ENCODE assay signal across 1 cellular context in genomic region chr5:128538249-128539037, GRCh38.
TF ChIP-seq lines count a peak whose summit lies in the region.

No MANE protein-coding gene starts in this region.

TF ChIP-seq in HEK293, 187 proteins besides CTCF, POLR2A, EP300 and RAD21 (continued from another document and continues in another):
- TF ChIP-seq, protein P1, sequence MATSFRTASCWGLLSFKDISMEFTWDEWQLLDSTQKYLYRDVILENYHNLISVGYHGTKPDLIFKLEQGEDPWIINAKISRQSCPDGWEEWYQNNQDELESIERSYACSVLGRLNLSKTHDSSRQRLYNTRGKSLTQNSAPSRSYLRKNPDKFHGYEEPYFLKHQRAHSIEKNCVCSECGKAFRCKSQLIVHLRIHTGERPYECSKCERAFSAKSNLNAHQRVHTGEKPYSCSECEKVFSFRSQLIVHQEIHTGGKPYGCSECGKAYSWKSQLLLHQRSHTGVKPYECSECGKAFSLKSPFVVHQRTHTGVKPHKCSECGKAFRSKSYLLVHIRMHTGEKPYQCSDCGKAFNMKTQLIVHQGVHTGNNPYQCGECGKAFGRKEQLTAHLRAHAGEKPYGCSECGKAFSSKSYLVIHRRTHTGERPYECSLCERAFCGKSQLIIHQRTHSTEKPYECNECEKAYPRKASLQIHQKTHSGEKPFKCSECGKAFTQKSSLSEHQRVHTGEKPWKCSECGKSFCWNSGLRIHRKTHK (tag by site-specific recombination; IDR thresholded peaks at IDR 0.05): no peak
- peak; percentile 39; the same call in 1 of the 2 replicates for TF ChIP-seq ZNF629 (tag by site-specific recombination; IDR thresholded peaks at IDR 0.05)
- peak; percentile 74; the same call in 1 of the 2 replicates for TF ChIP-seq ZNF692 (tag by site-specific recombination; IDR thresholded peaks at IDR 0.05)
- no peak; the same call in 1 of the 2 replicates for TF ChIP-seq ZNF138 (tag by site-specific recombination; IDR thresholded peaks at IDR 0.05; ENCODE audit: borderline replicate concordance)
- peak; percentile 83 for TF ChIP-seq GLIS2 (tag by site-specific recombination; IDR thresholded peaks at IDR 0.05)
- peak; percentile 78 for TF ChIP-seq BCL11A (tag by site-specific recombination; IDR thresholded peaks at IDR 0.05; ENCODE audit: low read depth)
- TF ChIP-seq ZNF423 (tag by site-specific recombination; IDR thresholded peaks at IDR 0.05): 0 out of 2 replicates have a peak, but pooled peaks have one; percentile 56
- TF ChIP-seq, protein P2, sequence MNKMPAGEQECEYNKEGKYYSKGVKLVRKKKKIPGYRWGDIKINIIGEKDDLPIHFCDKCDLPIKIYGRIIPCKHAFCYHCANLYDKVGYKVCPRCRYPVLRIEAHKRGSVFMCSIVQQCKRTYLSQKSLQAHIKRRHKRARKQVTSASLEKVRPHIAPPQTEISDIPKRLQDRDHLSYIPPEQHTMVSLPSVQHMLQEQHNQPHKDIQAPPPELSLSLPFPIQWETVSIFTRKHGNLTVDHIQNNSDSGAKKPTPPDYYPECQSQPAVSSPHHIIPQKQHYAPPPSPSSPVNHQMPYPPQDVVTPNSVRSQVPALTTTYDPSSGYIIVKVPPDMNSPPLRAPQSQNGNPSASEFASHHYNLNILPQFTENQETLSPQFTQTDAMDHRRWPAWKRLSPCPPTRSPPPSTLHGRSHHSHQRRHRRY (tag by site-specific recombination; IDR thresholded peaks at IDR 0.05): 0 out of 2 replicates have a peak, but pooled peaks have one; percentile 74
- peak; percentile 99 for TF ChIP-seq ZBTB48 (tag by site-specific recombination; IDR thresholded peaks at IDR 0.05)
- TF ChIP-seq OVOL3 (tag by site-specific recombination; IDR thresholded peaks at IDR 0.05): peak; percentile 50; the same call in 1 of the 2 replicates
- TF ChIP-seq MYNN (tag by site-specific recombination; IDR thresholded peaks at IDR 0.05; ENCODE audit: borderline replicate concordance): 0 out of 2 replicates have a peak, but pooled peaks have one; percentile 11
- peak; percentile 71; the same call in 1 of the 2 replicates for TF ChIP-seq ZSCAN30 (tag by site-specific recombination; IDR thresholded peaks at IDR 0.05)
- no peak for TF ChIP-seq HOXA7 (CRISPR knock-in tag; IDR thresholded peaks at IDR 0.05; ENCODE audit: borderline replicate concordance)
- peak; percentile 60 for TF ChIP-seq ZNF341 (tag by site-specific recombination; IDR thresholded peaks at IDR 0.05; ENCODE audit: low read depth)
- peak; percentile 73 for TF ChIP-seq IKZF3 (tag by site-specific recombination; IDR thresholded peaks at IDR 0.05)
- TF ChIP-seq ZBTB6 (tag by site-specific recombination; IDR thresholded peaks at IDR 0.05): no peak
- TF ChIP-seq ZNF514 (tag by site-specific recombination; IDR thresholded peaks at IDR 0.05): no peak
- TF ChIP-seq ZBTB20 (tag by site-specific recombination; IDR thresholded peaks at IDR 0.05): peak; percentile 90
- TF ChIP-seq ZNF211 (tag by site-specific recombination; IDR thresholded peaks at IDR 0.05; ENCODE audit: low read depth): no peak
- TF ChIP-seq ZNF140 (tag by site-specific recombination; IDR thresholded peaks at IDR 0.05): no peak
- peak; percentile 82 for TF ChIP-seq ZNF785 (tag by site-specific recombination; IDR thresholded peaks at IDR 0.05)
- no peak for TF ChIP-seq HOXC10 (CRISPR knock-in tag; IDR thresholded peaks at IDR 0.05)
- TF ChIP-seq, protein P3, sequence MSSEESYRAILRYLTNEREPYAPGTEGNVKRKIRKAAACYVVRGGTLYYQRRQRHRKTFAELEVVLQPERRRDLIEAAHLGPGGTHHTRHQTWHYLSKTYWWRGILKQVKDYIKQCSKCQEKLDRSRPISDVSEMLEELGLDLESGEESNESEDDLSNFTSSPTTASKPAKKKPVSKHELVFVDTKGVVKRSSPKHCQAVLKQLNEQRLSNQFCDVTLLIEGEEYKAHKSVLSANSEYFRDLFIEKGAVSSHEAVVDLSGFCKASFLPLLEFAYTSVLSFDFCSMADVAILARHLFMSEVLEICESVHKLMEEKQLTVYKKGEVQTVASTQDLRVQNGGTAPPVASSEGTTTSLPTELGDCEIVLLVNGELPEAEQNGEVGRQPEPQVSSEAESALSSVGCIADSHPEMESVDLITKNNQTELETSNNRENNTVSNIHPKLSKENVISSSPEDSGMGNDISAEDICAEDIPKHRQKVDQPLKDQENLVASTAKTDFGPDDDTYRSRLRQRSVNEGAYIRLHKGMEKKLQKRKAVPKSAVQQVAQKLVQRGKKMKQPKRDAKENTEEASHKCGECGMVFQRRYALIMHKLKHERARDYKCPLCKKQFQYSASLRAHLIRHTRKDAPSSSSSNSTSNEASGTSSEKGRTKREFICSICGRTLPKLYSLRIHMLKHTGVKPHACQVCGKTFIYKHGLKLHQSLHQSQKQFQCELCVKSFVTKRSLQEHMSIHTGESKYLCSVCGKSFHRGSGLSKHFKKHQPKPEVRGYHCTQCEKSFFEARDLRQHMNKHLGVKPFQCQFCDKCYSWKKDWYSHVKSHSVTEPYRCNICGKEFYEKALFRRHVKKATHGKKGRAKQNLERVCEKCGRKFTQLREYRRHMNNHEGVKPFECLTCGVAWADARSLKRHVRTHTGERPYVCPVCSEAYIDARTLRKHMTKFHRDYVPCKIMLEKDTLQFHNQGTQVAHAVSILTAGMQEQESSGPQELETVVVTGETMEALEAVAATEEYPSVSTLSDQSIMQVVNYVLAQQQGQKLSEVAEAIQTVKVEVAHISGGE (tag by site-specific recombination; conservative IDR thresholded peaks at IDR 0.05; ENCODE audit: low read depth): peak; percentile 83
- TF ChIP-seq, protein P4, sequence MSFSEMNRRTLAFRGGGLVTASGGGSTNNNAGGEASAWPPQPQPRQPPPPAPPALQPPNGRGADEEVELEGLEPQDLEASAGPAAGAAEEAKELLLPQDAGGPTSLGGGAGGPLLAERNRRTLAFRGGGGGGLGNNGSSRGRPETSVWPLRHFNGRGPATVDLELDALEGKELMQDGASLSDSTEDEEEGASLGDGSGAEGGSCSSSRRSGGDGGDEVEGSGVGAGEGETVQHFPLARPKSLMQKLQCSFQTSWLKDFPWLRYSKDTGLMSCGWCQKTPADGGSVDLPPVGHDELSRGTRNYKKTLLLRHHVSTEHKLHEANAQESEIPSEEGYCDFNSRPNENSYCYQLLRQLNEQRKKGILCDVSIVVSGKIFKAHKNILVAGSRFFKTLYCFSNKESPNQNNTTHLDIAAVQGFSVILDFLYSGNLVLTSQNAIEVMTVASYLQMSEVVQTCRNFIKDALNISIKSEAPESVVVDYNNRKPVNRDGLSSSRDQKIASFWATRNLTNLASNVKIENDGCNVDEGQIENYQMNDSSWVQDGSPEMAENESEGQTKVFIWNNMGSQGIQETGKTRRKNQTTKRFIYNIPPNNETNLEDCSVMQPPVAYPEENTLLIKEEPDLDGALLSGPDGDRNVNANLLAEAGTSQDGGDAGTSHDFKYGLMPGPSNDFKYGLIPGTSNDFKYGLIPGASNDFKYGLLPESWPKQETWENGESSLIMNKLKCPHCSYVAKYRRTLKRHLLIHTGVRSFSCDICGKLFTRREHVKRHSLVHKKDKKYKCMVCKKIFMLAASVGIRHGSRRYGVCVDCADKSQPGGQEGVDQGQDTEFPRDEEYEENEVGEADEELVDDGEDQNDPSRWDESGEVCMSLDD (tag by site-specific recombination; IDR thresholded peaks at IDR 0.05): peak; percentile 97
- TF ChIP-seq ZNF830 (tag by site-specific recombination; IDR thresholded peaks at IDR 0.05; ENCODE audit: low read depth): no peak
- no peak for TF ChIP-seq ZBTB1 (tag by site-specific recombination; IDR thresholded peaks at IDR 0.05)
- no peak for TF ChIP-seq MEIS1 (CRISPR knock-in tag; IDR thresholded peaks at IDR 0.05; ENCODE audit: borderline replicate concordance)
- no peak; the same call in 1 of the 2 replicates for TF ChIP-seq YY1 (tag by site-specific recombination; IDR thresholded peaks at IDR 0.05)
- TF ChIP-seq, protein P5, sequence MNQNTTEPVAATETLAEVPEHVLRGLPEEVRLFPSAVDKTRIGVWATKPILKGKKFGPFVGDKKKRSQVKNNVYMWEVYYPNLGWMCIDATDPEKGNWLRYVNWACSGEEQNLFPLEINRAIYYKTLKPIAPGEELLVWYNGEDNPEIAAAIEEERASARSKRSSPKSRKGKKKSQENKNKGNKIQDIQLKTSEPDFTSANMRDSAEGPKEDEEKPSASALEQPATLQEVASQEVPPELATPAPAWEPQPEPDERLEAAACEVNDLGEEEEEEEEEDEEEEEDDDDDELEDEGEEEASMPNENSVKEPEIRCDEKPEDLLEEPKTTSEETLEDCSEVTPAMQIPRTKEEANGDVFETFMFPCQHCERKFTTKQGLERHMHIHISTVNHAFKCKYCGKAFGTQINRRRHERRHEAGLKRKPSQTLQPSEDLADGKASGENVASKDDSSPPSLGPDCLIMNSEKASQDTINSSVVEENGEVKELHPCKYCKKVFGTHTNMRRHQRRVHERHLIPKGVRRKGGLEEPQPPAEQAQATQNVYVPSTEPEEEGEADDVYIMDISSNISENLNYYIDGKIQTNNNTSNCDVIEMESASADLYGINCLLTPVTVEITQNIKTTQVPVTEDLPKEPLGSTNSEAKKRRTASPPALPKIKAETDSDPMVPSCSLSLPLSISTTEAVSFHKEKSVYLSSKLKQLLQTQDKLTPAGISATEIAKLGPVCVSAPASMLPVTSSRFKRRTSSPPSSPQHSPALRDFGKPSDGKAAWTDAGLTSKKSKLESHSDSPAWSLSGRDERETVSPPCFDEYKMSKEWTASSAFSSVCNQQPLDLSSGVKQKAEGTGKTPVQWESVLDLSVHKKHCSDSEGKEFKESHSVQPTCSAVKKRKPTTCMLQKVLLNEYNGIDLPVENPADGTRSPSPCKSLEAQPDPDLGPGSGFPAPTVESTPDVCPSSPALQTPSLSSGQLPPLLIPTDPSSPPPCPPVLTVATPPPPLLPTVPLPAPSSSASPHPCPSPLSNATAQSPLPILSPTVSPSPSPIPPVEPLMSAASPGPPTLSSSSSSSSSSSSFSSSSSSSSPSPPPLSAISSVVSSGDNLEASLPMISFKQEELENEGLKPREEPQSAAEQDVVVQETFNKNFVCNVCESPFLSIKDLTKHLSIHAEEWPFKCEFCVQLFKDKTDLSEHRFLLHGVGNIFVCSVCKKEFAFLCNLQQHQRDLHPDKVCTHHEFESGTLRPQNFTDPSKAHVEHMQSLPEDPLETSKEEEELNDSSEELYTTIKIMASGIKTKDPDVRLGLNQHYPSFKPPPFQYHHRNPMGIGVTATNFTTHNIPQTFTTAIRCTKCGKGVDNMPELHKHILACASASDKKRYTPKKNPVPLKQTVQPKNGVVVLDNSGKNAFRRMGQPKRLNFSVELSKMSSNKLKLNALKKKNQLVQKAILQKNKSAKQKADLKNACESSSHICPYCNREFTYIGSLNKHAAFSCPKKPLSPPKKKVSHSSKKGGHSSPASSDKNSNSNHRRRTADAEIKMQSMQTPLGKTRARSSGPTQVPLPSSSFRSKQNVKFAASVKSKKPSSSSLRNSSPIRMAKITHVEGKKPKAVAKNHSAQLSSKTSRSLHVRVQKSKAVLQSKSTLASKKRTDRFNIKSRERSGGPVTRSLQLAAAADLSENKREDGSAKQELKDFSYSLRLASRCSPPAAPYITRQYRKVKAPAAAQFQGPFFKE (tag by site-specific recombination; IDR thresholded peaks at IDR 0.05; ENCODE audit: borderline replicate concordance): no peak
- 0 out of 2 replicates have a peak, but pooled peaks have one; percentile 3 for TF ChIP-seq ZNF2 (tag by site-specific recombination; IDR thresholded peaks at IDR 0.05)
- TF ChIP-seq EGR2 (tag by site-specific recombination; IDR thresholded peaks at IDR 0.05; ENCODE audit: low read depth): peak; percentile 76
- no peak for TF ChIP-seq ZNF621 (tag by site-specific recombination; IDR thresholded peaks at IDR 0.05)
- peak; percentile 82 for TF ChIP-seq HIC1 (tag by site-specific recombination; IDR thresholded peaks at IDR 0.05)
- no peak for TF ChIP-seq ZNF114 (tag by site-specific recombination; IDR thresholded peaks at IDR 0.05)
- no peak for TF ChIP-seq ZNF133 (tag by site-specific recombination; IDR thresholded peaks at IDR 0.05)
- peak; percentile 82 for TF ChIP-seq ZFHX2 (tag by site-specific recombination; conservative IDR thresholded peaks at IDR 0.05)
- no peak for TF ChIP-seq ZNF530 (tag by site-specific recombination; IDR thresholded peaks at IDR 0.05; ENCODE audit: low read depth)
- TF ChIP-seq ZBTB17 (tag by site-specific recombination; IDR thresholded peaks at IDR 0.05): peak; percentile 74
